In genomic region chr19:2237051-2237868, GRCh38 we compare ENCODE assay signal across 8 cellular contexts. TPM values are rescaled to one million over a fixed set of nuclear protein-coding genes. Genes with fewer than 3 reads are reported as not detected.
DNase-seq lines count a peak whose midpoint lies in the region; ATAC-seq and TF ChIP-seq lines count a peak whose summit lies in the region.

No MANE protein-coding gene starts in this region.

- H3K4me1 Mint-ChIP-seq in osteocyte (ENCODE audit: unreplicated experiment) = peaks cover 60% of the 10 kb centered on the region

- DNase-seq in DND-41 = no peak
- DNase-seq in RKO (ENCODE audit: low spot score) = peak; percentile 51
- no peak for DNase-seq in epithelial cell of prostate (ENCODE audit: low read depth, low spot score)
- no peak for DNase-seq in osteocyte (ENCODE audit: extremely low spot score, unreplicated experiment)
- DNase-seq in NCI-H1930 (lab: John Stamatoyannopoulos, UW) = no peak
- DNase-seq in anterior cingulate cortex (lab: John Stamatoyannopoulos, UW) = no peak
- no peak for DNase-seq in germinal center (ENCODE audit: low spot score)

- peaks cover 5% of the 10 kb centered on the region for H3K36me3 Mint-ChIP-seq in osteocyte (ENCODE audit: unreplicated experiment)

- peaks cover 77% of the 10 kb centered on the region for H3K4me1 ChIP-seq in DND-41 (ENCODE audit: insufficient read depth, low read length)

- no peaks in the 10 kb centered on the region for H3K9me3 ChIP-seq in DND-41 (ENCODE audit: insufficient read depth, low read length, severe bottlenecking)

- peak overlapping the region; percentile 96 for H3K27ac ChIP-seq in DND-41 (ENCODE audit: low read length)
- peak overlapping the region; percentile 89 for H3K27ac ChIP-seq in epithelial cell of prostate

- H3K4me3 Mint-ChIP-seq in osteocyte (ENCODE audit: unreplicated experiment) = peak overlapping the region; percentile 98

- no peaks in the 10 kb centered on the region for H3K27me3 ChIP-seq in DND-41 (ENCODE audit: insufficient read depth, low read length, poor library complexity)

- TF ChIP-seq CTCF in DND-41 (IDR thresholded peaks at IDR 0.05; ENCODE audit: borderline replicate concordance, extremely low read depth, low read length, poor library complexity, severe bottlenecking) = no peak
- TF ChIP-seq CTCF in osteocyte (IDR thresholded peaks at IDR 0.05) = no peak

- H3K4me2 ChIP-seq in DND-41 (ENCODE audit: insufficient read depth, low read length) = peak overlapping the region; percentile 82

- no peaks in the 10 kb centered on the region for H3K9me3 Mint-ChIP-seq in osteocyte (ENCODE audit: unreplicated experiment)

- peak overlapping the region; percentile 99 for H3K9ac ChIP-seq in DND-41 (ENCODE audit: low read depth, low read length)

- H3K79me2 ChIP-seq in DND-41 (ENCODE audit: insufficient read depth, low read length) = peaks cover 98% of the 10 kb centered on the region

- peak overlapping the region; percentile 77 for H2AFZ ChIP-seq in DND-41 (ENCODE audit: low read depth, low read length)

- H3K4me3 ChIP-seq in DND-41 (ENCODE audit: low read depth in 1 of 2, low read length in 2 of 2) = peak overlapping the region; percentile 64 to 90; a peak in 3 of 4 replicates

- peak overlapping the region; percentile 99 for H3K27ac Mint-ChIP-seq in osteocyte (ENCODE audit: unreplicated experiment)

- H4K20me1 ChIP-seq in DND-41 (ENCODE audit: insufficient read depth, low read length) = peaks cover 75% of the 10 kb centered on the region

- ATAC-seq in DND-41 (ENCODE audit: insufficient read depth, low read depth) = no peak
- ATAC-seq in HG03354 (IDR thresholded peaks at IDR 0.05; ENCODE audit: poor library complexity, severe bottlenecking, unreplicated experiment) = no peak

- H3K36me3 ChIP-seq in DND-41 (ENCODE audit: insufficient read depth, low read length) = peaks cover 67% of the 10 kb centered on the region

- no peaks in the 10 kb centered on the region for H3K27me3 Mint-ChIP-seq in osteocyte (ENCODE audit: unreplicated experiment)

RNA-seq across cellular contexts. Expression of gene SF3A2, which starts 0.6 kb away (rescaled TPM):
- total RNA-seq in osteocyte = 101 and 102 TPM in 2 replicates

RNA-seq across cellular contexts. Expression of gene PLEKHJ1, which starts 1.1 kb away (rescaled TPM):
- 40.7 and 45.7 TPM in 2 replicates for total RNA-seq in osteocyte

RNA-seq across cellular contexts. Expression of gene AMH, which starts 11.9 kb away (rescaled TPM):
- 14.3 and 16.4 TPM in 2 replicates for total RNA-seq in osteocyte

RNA-seq across cellular contexts. Expression of gene JSRP1, which starts 19.0 kb away (rescaled TPM):
- total RNA-seq in osteocyte = not detected in 2 replicates

RNA-seq across cellular contexts. Expression of gene PEAK3, which starts 44.7 kb away (rescaled TPM):
- total RNA-seq in osteocyte = 0.44 and 0.51 TPM in 2 replicates
